ENCODE assay signal across 9 cellular contexts in the genomic region with DNA sequence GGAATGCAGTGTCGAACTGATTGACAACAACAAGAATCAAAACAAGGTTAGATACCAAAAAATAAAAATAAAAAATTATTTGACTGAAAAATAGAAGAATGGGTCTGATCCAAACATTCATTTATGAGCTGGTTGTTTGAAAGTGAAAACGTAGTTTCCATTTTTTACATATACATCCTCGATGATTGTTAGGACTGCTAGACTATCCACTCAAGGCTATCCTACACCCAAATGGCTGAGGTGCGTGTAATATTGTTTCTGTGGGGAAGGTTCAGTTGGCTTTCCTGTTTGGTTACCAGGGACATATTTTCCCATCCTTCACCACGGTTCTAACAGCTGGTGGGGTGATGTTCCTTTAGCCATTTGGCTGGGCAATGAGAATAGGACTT.
DNase-seq lines count a peak whose midpoint lies in the region; ATAC-seq and TF ChIP-seq lines count a peak whose summit lies in the region.
"Had no signal": no experiment of that assay in that cellular context is flagged by ENCODE, and none has a peak within 500 bp of the region (broad histone marks: within the 10 kb centered on the region; RNA-seq: fewer than 3 reads in every experiment).

No MANE protein-coding gene starts in this region.

- H3K9me3 ChIP-seq in left ventricle myocardium inferior (replicated peaks), result peaks cover 20% of the 10 kb centered on the region
- no peaks in the 10 kb centered on the region for H3K9me3 ChIP-seq in aorta (ENCODE audit: control insufficient read depth, low read length)
- H3K9me3 ChIP-seq: uterus had no signal

- POLR2A ChIA-PET in WTC11 (lab: Charles Lee), result interaction anchor here (0.6 kb wide), 1 partner anchor 21 kb away, joined by 13 read pairs; no protein-coding TSS in a partner anchor

- peaks cover 28% of the 10 kb centered on the region for H3K36me3 Mint-ChIP-seq in WTC11

- WGBS in aorta, 2 donors, result 19 to 33% methylated on average over 5 of the region's 5 CpGs

- no peak overlapping the region for H3K27ac Mint-ChIP-seq in WTC11

- intact Hi-C loops in left ventricle myocardium inferior (cut with micrococcal nuclease), result no loop called here
- intact Hi-C loops in Right ventricle myocardium inferior (cut with DNase I), result no loop called here
- intact Hi-C loops in aorta (cut with DNase I), result no loop called here

- H3K4me3 Mint-ChIP-seq in WTC11, result no peak overlapping the region

- CTCF ChIA-PET in WTC11 (lab: Charles Lee), result interaction anchor here (1.3 kb wide), 1 partner anchor 165 kb away, joined by 3 read pairs; no protein-coding TSS in a partner anchor

- DNase-seq in left ventricle myocardium inferior (no peak), Right ventricle myocardium inferior (ENCODE audit: missing footprints) (no peak), epithelial cell of prostate (ENCODE audit: low read depth, low spot score) (no peak), aorta (no peak), WTC11 (ENCODE audit: low spot score) (no peak), Ammon's horn (ENCODE audit: low spot score) (no peak), SKM-1 treated with dmso at 0.1 percent for 144 hours (lab: John Stamatoyannopoulos, UW; ENCODE audit: unreplicated experiment) (no peak)

- ATAC-seq in Right ventricle myocardium inferior, result no peak
- ATAC-seq in HG03571 (IDR thresholded peaks at IDR 0.05; ENCODE audit: unreplicated experiment), result peak; percentile 18
- ATAC-seq in aorta (ENCODE audit: low FRiP score), result peak; percentile 21
- ATAC-seq in WTC11, result no peak

- TF ChIP-seq CTCF in left ventricle myocardium inferior (IDR thresholded peaks at IDR 0.05; ENCODE audit: borderline replicate concordance) (no peak), WTC11 (IDR thresholded peaks at IDR 0.05) (no peak)

- no peaks in the 10 kb centered on the region for H3K27me3 ChIP-seq in left ventricle myocardium inferior (ENCODE audit: low read depth)
- no peaks in the 10 kb centered on the region for H3K27me3 ChIP-seq in aorta (ENCODE audit: control insufficient read depth in 1 of 2, insufficient read depth in 2 of 2, low read length in 1 of 2)
- H3K27me3 ChIP-seq: uterus had no signal

- H3K4me1 Mint-ChIP-seq in WTC11, result peaks cover 37% of the 10 kb centered on the region

- H3K4me3 ChIP-seq in left ventricle myocardium inferior, result peak overlapping the region; percentile 58
- H3K4me3 ChIP-seq in aorta (ENCODE audit: low read length in 2 of 2), result peak overlapping the region in 1 of 2 donors; percentile 31

- peaks cover 29% of the 10 kb centered on the region for H3K4me1 ChIP-seq in left ventricle myocardium inferior
- peaks cover 0 to 1% of the 10 kb centered on the region in 2 donors for H3K4me1 ChIP-seq in aorta (ENCODE audit: control insufficient read depth in 1 of 2, insufficient read depth in 2 of 2, low read length in 2 of 2)
- H3K4me1 ChIP-seq: uterus had no signal

- H3K27me3 Mint-ChIP-seq in WTC11 (ENCODE audit: low read depth), result no peaks in the 10 kb centered on the region

- H3K27ac ChIP-seq in left ventricle myocardium inferior (replicated peaks) (peak overlapping the region; percentile 57), epithelial cell of prostate (peak overlapping the region; percentile 74), aorta (ENCODE audit: low read depth in 1 of 2, low read length in 2 of 2) (no peak overlapping the region)

- peaks cover 42% of the 10 kb centered on the region for H3K9me3 Mint-ChIP-seq in WTC11

- H3K36me3 ChIP-seq in left ventricle myocardium inferior (no peaks in the 10 kb centered on the region), aorta (ENCODE audit: control insufficient read depth in 1 of 2, insufficient read depth in 2 of 2, low read length in 1 of 2) (no peaks in the 10 kb centered on the region)
- H3K36me3 ChIP-seq: uterus had no signal

TF ChIP-seq in WTC11, 78 proteins besides CTCF, POLR2A, EP300 and RAD21:
- TF ChIP-seq IRF2 (CRISPR knock-in tag; IDR thresholded peaks at IDR 0.05; ENCODE audit: borderline replicate concordance, low read depth) (no peak), NFATC4 (CRISPR knock-in tag; IDR thresholded peaks at IDR 0.05) (no peak), ZNF532 (CRISPR knock-in tag; IDR thresholded peaks at IDR 0.05; ENCODE audit: borderline replicate concordance) (no peak), ZNF219 (CRISPR knock-in tag; IDR thresholded peaks at IDR 0.05; ENCODE audit: borderline replicate concordance) (no peak), PRDM15 (CRISPR knock-in tag; IDR thresholded peaks at IDR 0.05) (no peak), ZNF138 (CRISPR knock-in tag; conservative IDR thresholded peaks at IDR 0.05) (no peak), NR2C2 (CRISPR knock-in tag; IDR thresholded peaks at IDR 0.05) (no peak), CBFB (CRISPR knock-in tag; IDR thresholded peaks at IDR 0.05; ENCODE audit: low read depth) (no peak), PRRX2 (CRISPR knock-in tag; IDR thresholded peaks at IDR 0.05) (no peak)
TF ChIP-seq in WTC11: peak in this region for 0.

Comparison
In these comparisons a context has a peak if more than half of its experiments do, and no peak if none do; other contexts are left out.
1. H3K27ac ChIP-seq: peak in left ventricle myocardium inferior (single experiment) and epithelial cell of prostate (single experiment); none in aorta (0 of 2).
2. ATAC-seq: peak in HG03571 (single experiment) and aorta (single experiment); none in Right ventricle myocardium inferior (single experiment) and WTC11 (single experiment).